8 cellular contexts compared by ENCODE assay signal in the genomic region with DNA sequence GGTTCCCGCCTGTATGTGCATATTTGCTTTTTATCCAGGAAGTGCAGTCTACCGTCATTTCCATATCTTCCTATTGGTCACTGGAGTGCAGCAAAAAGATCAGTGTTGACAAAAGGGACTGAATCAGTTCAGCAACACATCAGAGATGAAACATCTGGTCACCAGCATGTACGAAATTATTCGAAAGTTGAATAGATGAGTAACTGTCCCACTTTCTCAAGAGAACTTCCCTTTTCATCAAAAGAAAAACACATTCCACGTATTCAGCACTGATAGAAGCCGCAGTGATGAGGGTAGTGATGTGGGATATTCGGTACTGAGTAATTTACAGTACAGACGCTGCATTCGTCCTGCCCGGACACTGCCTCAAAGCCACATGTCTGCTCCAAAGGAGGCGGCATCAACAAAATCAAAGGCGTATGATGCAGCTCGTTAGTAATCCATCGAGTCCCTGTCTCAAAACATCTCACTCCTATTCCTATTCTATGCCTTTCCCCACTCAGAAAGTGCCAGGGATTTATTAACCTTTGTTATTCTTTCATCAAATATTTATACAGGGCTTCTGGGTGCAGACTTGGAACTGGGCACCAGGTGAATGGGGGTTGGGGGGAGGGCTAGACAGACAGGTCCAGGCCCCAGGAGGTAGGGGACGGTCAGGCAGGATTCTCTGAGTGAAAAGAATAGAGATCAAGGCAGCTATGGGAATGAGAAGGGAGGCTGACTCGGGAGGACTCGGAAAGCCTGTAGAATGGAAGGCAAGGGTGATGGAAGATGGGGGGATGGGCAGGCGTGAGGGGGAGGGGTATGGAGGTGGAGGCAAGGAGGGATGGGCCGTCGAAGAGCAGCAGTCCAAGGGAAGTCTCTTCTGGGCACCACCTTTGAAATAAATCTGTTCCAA.
A peak's percentile ranks its signal among the peaks of the same experiment; 100 is the strongest.
DNase-seq lines count a peak whose midpoint lies in the region; FAIRE-seq and TF ChIP-seq lines count a peak whose summit lies in the region.

No MANE protein-coding gene starts in this region.

- TF ChIP-seq RAD21 in liver (IDR thresholded peaks at IDR 0.05) = no peak

- no peaks in the 10 kb centered on the region for H3K36me3 ChIP-seq in ACC112 (ENCODE audit: insufficient read depth, low read length)
- H3K36me3 ChIP-seq in bronchial epithelial cell (ENCODE audit: control insufficient read depth, insufficient read depth, low read length) = no peaks in the 10 kb centered on the region
- H3K36me3 ChIP-seq in liver (ENCODE audit: control insufficient read depth in 4 of 4, insufficient read depth in 3 of 4, low read depth in 1 of 4, low read length in 3 of 4) = no peaks in the 10 kb centered on the region

- no peaks in the 10 kb centered on the region for H3K9me3 ChIP-seq in liver (ENCODE audit: control insufficient read depth in 4 of 4, low read length in 3 of 4)

- no peak overlapping the region for H3K9ac ChIP-seq in liver (ENCODE audit: low read depth in 1 of 2, low read length in 2 of 2)

- peak overlapping the region; percentile 97 for H3K27ac ChIP-seq in ACC112 (ENCODE audit: low read depth, low read length)
- H3K27ac ChIP-seq in liver (ENCODE audit: low read depth in 1 of 2, low read length in 2 of 2) = peak overlapping the region; percentile 70 to 83

- peak overlapping the region; percentile 52 for H3K4me3 ChIP-seq in ACC112 (ENCODE audit: low read depth, low read length)
- no peak overlapping the region for H3K4me3 ChIP-seq in bronchial epithelial cell (ENCODE audit: low read depth, low read length)
- no peak overlapping the region for H3K4me3 ChIP-seq in liver (ENCODE audit: low read depth in 1 of 3, low read length in 3 of 3)

- DNase-seq in LHCN-M2 (ENCODE audit: low read depth) (peak; percentile 70), bronchial epithelial cell (ENCODE audit: low read depth) (peak; percentile 71), NCI-H524 (lab: John Stamatoyannopoulos, UW) (no peak), SKM-1 treated with dmso at 0.1 percent for 144 hours (lab: John Stamatoyannopoulos, UW; ENCODE audit: unreplicated experiment) (no peak), GM13977 (ENCODE audit: low spot score) (no peak)
- DNase-seq in activated CD4-positive, alpha-beta T cell treated with anti-CD3 and anti-CD28 coated beads for 1 hour = no peak

- FAIRE-seq in bronchial epithelial cell (lab: Jason Lieb, UNC) = no peak

- H3K4me1 ChIP-seq in ACC112 (ENCODE audit: control insufficient read depth, insufficient read depth, low read length, unreplicated experiment) = peaks cover 14% of the 10 kb centered on the region
- peaks cover 8 to 25% (median 18%) of the 10 kb centered on the region in 4 donors for H3K4me1 ChIP-seq in liver (ENCODE audit: control insufficient read depth in 4 of 4, insufficient read depth in 4 of 4, low read length in 3 of 4)

- no peaks in the 10 kb centered on the region for H3K79me2 ChIP-seq in ACC112 (ENCODE audit: control insufficient read depth, insufficient read depth, low read length, unreplicated experiment)

- in situ Hi-C loops in GM13977 (cut with MboI; ENCODE audit: low pct_unique_long_range_greater_than_20kb, low sequenced_read_pairs, unreplicated experiment) = no loop called here

- TF ChIP-seq CTCF in bronchial epithelial cell (IDR thresholded peaks at IDR 0.05; ENCODE audit: insufficient read depth, low read length, severe bottlenecking) (no peak), liver (IDR thresholded peaks at IDR 0.05; ENCODE audit: low read depth, low read length, missing input control) (no peak), GM13977 (IDR thresholded peaks at IDR 0.05; ENCODE audit: extremely low read depth, insufficient read depth, missing control alignments) (no peak)

- peak overlapping the region; percentile 20 for H2AFZ ChIP-seq in ACC112 (ENCODE audit: low read length, unreplicated experiment)

- H3K27me3 ChIP-seq in ACC112 (ENCODE audit: insufficient read depth, low read length) = no peaks in the 10 kb centered on the region
- no peaks in the 10 kb centered on the region for H3K27me3 ChIP-seq in bronchial epithelial cell (ENCODE audit: control insufficient read depth, insufficient read depth, low read length)
- no peaks in the 10 kb centered on the region for H3K27me3 ChIP-seq in liver (ENCODE audit: control insufficient read depth in 4 of 4, insufficient read depth in 4 of 4, low read length in 3 of 4)

- 60% methylated on average over 20 of the region's 20 CpGs for WGBS in liver

TF ChIP-seq in liver, 16 proteins besides CTCF, POLR2A, EP300 and RAD21:
- TF ChIP-seq FOXA2 (IDR thresholded peaks at IDR 0.05) (no peak), TAF1 (conservative IDR thresholded peaks at IDR 0.05) (no peak), HNF4G (IDR thresholded peaks at IDR 0.05) (no peak), EGR1 (IDR thresholded peaks at IDR 0.05; ENCODE audit: low read depth in 2 of 2) (no peak), FOXA1 (IDR thresholded peaks at IDR 0.05) (no peak), YY1 (IDR thresholded peaks at IDR 0.05) (no peak), GABPA (IDR thresholded peaks at IDR 0.05 in 1 of 2, conservative IDR thresholded peaks at IDR 0.05 in 1 of 2) (no peak), REST (IDR thresholded peaks at IDR 0.05) (no peak), RXRA (IDR thresholded peaks at IDR 0.05) (no peak)
- TF ChIP-seq, protein P1, sequence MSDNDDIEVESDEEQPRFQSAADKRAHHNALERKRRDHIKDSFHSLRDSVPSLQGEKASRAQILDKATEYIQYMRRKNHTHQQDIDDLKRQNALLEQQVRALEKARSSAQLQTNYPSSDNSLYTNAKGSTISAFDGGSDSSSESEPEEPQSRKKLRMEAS (IDR thresholded peaks at IDR 0.05) = no peak
- TF ChIP-seq, protein P2, sequence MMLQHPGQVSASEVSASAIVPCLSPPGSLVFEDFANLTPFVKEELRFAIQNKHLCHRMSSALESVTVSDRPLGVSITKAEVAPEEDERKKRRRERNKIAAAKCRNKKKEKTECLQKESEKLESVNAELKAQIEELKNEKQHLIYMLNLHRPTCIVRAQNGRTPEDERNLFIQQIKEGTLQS (IDR thresholded peaks at IDR 0.05) = no peak
TF ChIP-seq in liver: peak in this region for 0.

Comparison
In these comparisons a context has a peak if more than half of its experiments do, and no peak if none do; other contexts are left out.
1. DNase-seq: peak in LHCN-M2 (single experiment) and bronchial epithelial cell (single experiment); none in NCI-H524 (0 of 2), activated CD4-positive, alpha-beta T cell treated with anti-CD3 and anti-CD28 coated beads for 1 hour (single experiment), SKM-1 treated with dmso at 0.1 percent for 144 hours (single experiment) and GM13977 (single experiment).